Comparison of ENCODE assay signal across 8 cellular contexts in the genomic region with DNA sequence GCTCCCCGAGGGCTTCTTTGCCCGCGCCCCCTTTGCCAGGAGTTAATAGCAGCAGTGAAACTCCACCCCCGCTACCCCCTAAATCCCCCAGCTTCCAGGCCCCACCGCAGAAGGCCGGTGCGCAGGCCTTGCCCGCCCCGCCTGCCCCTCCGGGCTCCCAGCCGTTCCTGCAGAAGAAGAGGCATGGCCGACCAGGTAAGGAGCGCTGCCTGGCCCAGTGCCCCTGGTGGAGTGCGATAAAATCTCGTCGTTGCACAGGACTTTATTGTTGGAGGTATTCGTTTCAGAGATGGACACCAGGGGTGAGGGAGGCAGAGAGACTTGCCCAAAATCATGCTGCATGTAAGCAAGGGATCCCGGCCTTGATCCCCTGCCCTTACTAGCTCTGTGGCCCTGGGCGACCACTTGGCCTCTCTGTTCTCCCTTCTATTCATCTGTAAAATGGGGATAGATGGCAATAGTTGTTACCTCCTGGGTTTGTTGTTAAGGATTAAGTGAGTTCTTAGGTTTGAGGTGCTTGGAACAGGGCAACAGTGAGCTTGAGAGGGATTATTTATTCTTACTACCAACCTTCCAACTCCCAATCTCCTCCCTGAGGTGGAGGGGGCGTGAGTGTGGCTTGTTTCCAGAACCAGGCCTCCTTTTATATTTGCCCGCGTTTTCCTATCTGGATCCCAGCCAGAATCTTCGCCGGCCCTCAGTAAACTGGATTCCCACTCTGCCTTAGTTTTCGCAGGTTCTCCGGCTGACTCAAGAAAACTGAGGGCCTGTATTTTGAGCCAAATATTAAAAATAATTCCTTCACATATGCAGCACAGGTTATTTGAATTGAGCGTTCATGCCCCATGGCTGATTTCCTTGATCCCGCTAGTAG.
DNase-seq lines count a peak whose midpoint lies in the region; ATAC-seq and TF ChIP-seq lines count a peak whose summit lies in the region.

No MANE protein-coding gene starts in this region.

- no peak for TF ChIP-seq EP300 in tibial nerve (IDR thresholded peaks at IDR 0.05)

- H3K9me3 Mint-ChIP-seq in activated T-cell treated with anti-CD3 and anti-CD28 coated beads, Interleukin-2, amount 50 U/mL, for 4 hours, result no peaks in the 10 kb centered on the region
- no peaks in the 10 kb centered on the region for H3K9me3 Mint-ChIP-seq in activated naive CD4-positive, alpha-beta T cell treated with anti-CD3 and anti-CD28 coated beads for 36 hours

- TF ChIP-seq CTCF in upper lobe of right lung (IDR thresholded peaks at IDR 0.05) (no peak), tibial nerve (IDR thresholded peaks at IDR 0.05) (no peak)

- H3K36me3 ChIP-seq in upper lobe of right lung (no peaks in the 10 kb centered on the region), tibial nerve (no peaks in the 10 kb centered on the region)

- no peak for TF ChIP-seq POLR2A in tibial nerve (IDR thresholded peaks at IDR 0.05)

- H3K4me3 Mint-ChIP-seq in activated T-cell treated with anti-CD3 and anti-CD28 coated beads, Interleukin-2, amount 50 U/mL, for 4 hours, result peak overlapping the region; percentile 42
- no peak overlapping the region for H3K4me3 Mint-ChIP-seq in activated naive CD4-positive, alpha-beta T cell treated with anti-CD3 and anti-CD28 coated beads for 36 hours

- no peak overlapping the region for H3K27ac Mint-ChIP-seq in activated naive CD4-positive, alpha-beta T cell treated with anti-CD3 and anti-CD28 coated beads for 36 hours

- H3K27me3 ChIP-seq in upper lobe of right lung (peaks cover 10% of the 10 kb centered on the region), tibial nerve (peaks cover 0 to 6% of the 10 kb centered on the region in 2 donors)

- 43 to 51% methylated on average over 22 to 27 of the region's 28 CpGs for WGBS in tibial nerve, 2 donors

- H3K9me3 ChIP-seq in upper lobe of right lung (no peaks in the 10 kb centered on the region), tibial nerve (no peaks in the 10 kb centered on the region)

- CTCF ChIA-PET in activated naive CD4-positive, alpha-beta T cell treated with anti-CD3 and anti-CD28 coated beads for 36 hours (lab: Charles Lee), result interaction anchor here (0.6 kb wide), 1 partner anchor 192 kb away, joined by 3 read pairs; no protein-coding TSS in a partner anchor

- H3K4me1 Mint-ChIP-seq in activated T-cell treated with anti-CD3 and anti-CD28 coated beads, Interleukin-2, amount 50 U/mL, for 4 hours (ENCODE audit: low read depth), result peaks cover 4% of the 10 kb centered on the region
- peaks cover 6% of the 10 kb centered on the region for H3K4me1 Mint-ChIP-seq in activated naive CD4-positive, alpha-beta T cell treated with anti-CD3 and anti-CD28 coated beads for 36 hours (ENCODE audit: low read depth)

- H3K27ac ChIP-seq in angular gyrus (ENCODE audit: low read depth, low read length) (peak overlapping the region; percentile 41), upper lobe of right lung (no peak overlapping the region), tibial nerve (no peak overlapping the region)

- no peak for ATAC-seq in activated T-cell treated with anti-CD3 and anti-CD28 coated beads, Interleukin-2, amount 50 U/mL, for 4 hours
- ATAC-seq in left colon (peak; percentile 78), upper lobe of right lung (peak; percentile 71)

- no peaks in the 10 kb centered on the region for H3K36me3 Mint-ChIP-seq in activated T-cell treated with anti-CD3 and anti-CD28 coated beads, Interleukin-2, amount 50 U/mL, for 4 hours (ENCODE audit: insufficient read depth)
- H3K36me3 Mint-ChIP-seq in activated naive CD4-positive, alpha-beta T cell treated with anti-CD3 and anti-CD28 coated beads for 36 hours (ENCODE audit: low read depth), result no peaks in the 10 kb centered on the region

- H3K4me3 ChIP-seq in upper lobe of right lung (no peak overlapping the region), tibial nerve (peak overlapping the region in 1 of 4 donors; percentile 29)

- H3K4me1 ChIP-seq in upper lobe of right lung (peaks cover 5% of the 10 kb centered on the region), tibial nerve (peaks cover 0 to 19% (median 0%) of the 10 kb centered on the region in 4 donors)

- intact Hi-C loops in left colon (cut with DNase I, micrococcal nuclease) (no loop called here), upper lobe of right lung (cut with DNase I) (no loop called here)
- intact Hi-C loops in activated naive CD4-positive, alpha-beta T cell treated with anti-CD3 and anti-CD28 coated beads for 36 hours (cut with micrococcal nuclease), result no loop called here

- DNase-seq in activated T-cell treated with anti-CD3 and anti-CD28 coated beads, Interleukin-2, amount 50 U/mL, for 4 hours, result no peak
- no peak for DNase-seq in activated T-cell treated with anti-CD3 and anti-CD28 coated beads, Interleukin-2, amount 50 U/mL, for 48 hours
- DNase-seq in left colon, result peak in 1 of 2 donors; percentile 38
- peak; percentile 74 for DNase-seq in upper lobe of right lung
- DNase-seq in tibial nerve (ENCODE audit: low spot score in 2 of 2), result no peak
- DNase-seq in activated naive CD4-positive, alpha-beta T cell treated with anti-CD3 and anti-CD28 coated beads for 36 hours, result no peak
- DNase-seq in HuH-7.5 (ENCODE audit: low spot score), result no peak

- H3K27me3 Mint-ChIP-seq in activated T-cell treated with anti-CD3 and anti-CD28 coated beads, Interleukin-2, amount 50 U/mL, for 4 hours (ENCODE audit: low read depth), result peaks cover 15% of the 10 kb centered on the region
- H3K27me3 Mint-ChIP-seq in activated naive CD4-positive, alpha-beta T cell treated with anti-CD3 and anti-CD28 coated beads for 36 hours (ENCODE audit: low read depth), result peaks cover 12% of the 10 kb centered on the region

Comparison
In these comparisons a context has a peak if more than half of its experiments do, and no peak if none do; other contexts are left out.
1. ATAC-seq: peak in left colon (single experiment) and upper lobe of right lung (single experiment); none in activated T-cell treated with anti-CD3 and anti-CD28 coated beads, Interleukin-2, amount 50 U/mL, for 4 hours (0 of 2).